In the genomic region with DNA sequence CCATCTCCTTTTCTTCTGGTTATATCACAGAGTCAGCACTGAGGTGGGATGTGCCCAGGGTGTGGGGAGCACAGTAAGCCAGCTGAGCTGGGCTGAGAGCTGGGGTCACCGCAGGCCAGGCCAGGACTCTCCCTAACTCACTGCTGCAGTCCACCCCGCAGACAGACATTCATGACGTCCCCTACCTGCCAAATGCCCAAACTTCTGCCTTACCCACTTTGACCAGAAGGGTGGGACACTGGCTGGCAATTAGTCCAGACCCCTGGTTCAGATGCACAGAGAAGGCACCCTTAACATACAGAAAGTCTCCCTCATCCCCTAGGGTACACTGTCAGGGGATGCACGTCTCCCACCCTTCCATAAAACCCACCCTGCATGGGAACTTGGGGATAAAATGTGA, we compare ENCODE assay signal across 33 cellular contexts. TPM values are rescaled to one million over a fixed set of nuclear protein-coding genes. Genes with fewer than 3 reads are reported as not detected.
DNase-seq lines count a peak whose midpoint lies in the region; ATAC-seq and TF ChIP-seq lines count a peak whose summit lies in the region.
"Had no signal": no experiment of that assay in that cellular context is flagged by ENCODE, and none has a peak within 500 bp of the region (broad histone marks: within the 10 kb centered on the region; RNA-seq: fewer than 3 reads in every experiment).

No MANE protein-coding gene starts in this region.

- no peak overlapping the region for H3K4me3 ChIP-seq in Caco-2 (ENCODE audit: low read depth, low read length)
- no peak overlapping the region for H3K4me3 ChIP-seq in HCT116 (replicated peaks in 1 of 2; ENCODE audit: low read depth in 1 of 2, low read length in 2 of 2)
- H3K4me3 ChIP-seq in brain microvascular endothelial cell (ENCODE audit: low read depth, low read length), result no peak overlapping the region
- H3K4me3 ChIP-seq in mesendoderm (ENCODE audit: low read length), result no peak overlapping the region
- H3K4me3 ChIP-seq: BLaER1 treated with 17β-estradiol and CSF1 and Interleukin-3, amounts not matched to agents 10 nM and 100 nM; colonic mucosa; esophagus muscularis mucosa; prostate gland; upper lobe of left lung had no signal

- no peak overlapping the region for H2BK15ac ChIP-seq in mesendoderm (replicated peaks; ENCODE audit: low read depth)

- no peak overlapping the region for H3K18ac ChIP-seq in mesendoderm (ENCODE audit: low read length)

- no peak overlapping the region for H2AFZ ChIP-seq in HCT116 (ENCODE audit: low read depth, low read length, poor library complexity, severe bottlenecking)

- H3K4ac ChIP-seq in mesendoderm (ENCODE audit: low read depth, low read length), result no peak overlapping the region

- intact Hi-C loops in Caco-2 (cut with micrococcal nuclease; ENCODE audit: unreplicated experiment), result no loop called here
- intact Hi-C loops in HCT116 (cut with micrococcal nuclease), result no loop called here

- no TSS peak for BruUV-seq in Caco-2 (replicated peaks; lab: Mats Ljungman, UMichigan)
- no TSS peak for BruUV-seq in HCT116 (replicated peaks; lab: Mats Ljungman, UMichigan)

- H3K36me3 ChIP-seq in Caco-2 (ENCODE audit: control insufficient read depth, insufficient read depth, low read length), result no peaks in the 10 kb centered on the region
- H3K36me3 ChIP-seq in HCT116 (ENCODE audit: control insufficient read depth in 1 of 2, insufficient read depth in 2 of 2, low read length in 2 of 2), result no peaks in the 10 kb centered on the region
- H3K36me3 ChIP-seq in brain microvascular endothelial cell (replicated peaks), result no peaks in the 10 kb centered on the region
- H3K36me3 ChIP-seq in mesendoderm (ENCODE audit: control insufficient read depth, insufficient read depth, low read length), result no peaks in the 10 kb centered on the region
- H3K36me3 ChIP-seq: BLaER1 treated with 17β-estradiol and CSF1 and Interleukin-3, amounts not matched to agents 10 nM and 100 nM; colonic mucosa; esophagus muscularis mucosa; prostate gland; upper lobe of left lung had no signal

- H3K27me3 ChIP-seq in Caco-2 (replicated peaks; ENCODE audit: control insufficient read depth, insufficient read depth, low read length) (peaks cover 7% of the 10 kb centered on the region), HCT116 (ENCODE audit: insufficient read depth, low read length) (peaks cover 48% of the 10 kb centered on the region), brain microvascular endothelial cell (replicated peaks) (peaks cover 78% of the 10 kb centered on the region), mesendoderm (ENCODE audit: insufficient read depth, low read length, poor library complexity) (peaks cover 33% of the 10 kb centered on the region)

- H3K23ac ChIP-seq in mesendoderm (ENCODE audit: low read length), result no peak overlapping the region

- TF ChIP-seq RAD21 in HCT116 (IDR thresholded peaks at IDR 0.05; ENCODE audit: low read depth), result no peak

- TF ChIP-seq CTCF in Caco-2 (IDR thresholded peaks at IDR 0.05; ENCODE audit: insufficient read depth in 1 of 2, low read depth in 1 of 2, low read length in 1 of 2, severe bottlenecking in 1 of 2, unreplicated experiment in 1 of 2) (peak; percentile 4 to 37), HCT116 (IDR thresholded peaks at IDR 0.05 in 2 of 3, conservative IDR thresholded peaks at IDR 0.05 in 1 of 3; ENCODE audit: borderline replicate concordance in 1 of 3, insufficient read depth in 1 of 3, low read depth in 2 of 3, low read length in 2 of 3) (peak in 2 of 3 experiments; percentile 29 to 36; a peak in 4 of 6 replicates), brain microvascular endothelial cell (IDR thresholded peaks at IDR 0.05; ENCODE audit: low read depth, low read length, missing control alignments) (peak; percentile 3)

- no peak overlapping the region for H4K8ac ChIP-seq in mesendoderm (ENCODE audit: low read depth, low read length)

- CTCF ChIA-PET in Caco-2 (lab: Charles Lee), result no interaction called here
- CTCF ChIA-PET in HCT116 (lab: Charles Lee), result no interaction called here

- peaks cover 61% of the 10 kb centered on the region for H3K27me3 Mint-ChIP-seq in Caco-2 (ENCODE audit: insufficient read depth, unreplicated experiment)
- peaks cover 86% of the 10 kb centered on the region for H3K27me3 Mint-ChIP-seq in activated naive CD8-positive, alpha-beta T cell treated with anti-CD3 and anti-CD28 coated beads for 36 hours

- H3K4me2 ChIP-seq in HCT116 (ENCODE audit: low read length) (no peak overlapping the region), mesendoderm (ENCODE audit: low read length) (no peak overlapping the region)
- H3K4me2 ChIP-seq: BLaER1 treated with 17β-estradiol and CSF1 and Interleukin-3, amounts not matched to agents 10 nM and 100 nM had no signal

- no peak overlapping the region for H3K56ac ChIP-seq in mesendoderm (ENCODE audit: low read length)

- H3K9me3 Mint-ChIP-seq in Caco-2 (ENCODE audit: unreplicated experiment), result no peaks in the 10 kb centered on the region
- H3K9me3 Mint-ChIP-seq in activated naive CD8-positive, alpha-beta T cell treated with anti-CD3 and anti-CD28 coated beads for 36 hours, result no peaks in the 10 kb centered on the region
- H3K9me3 Mint-ChIP-seq: activated CD4-positive, alpha-beta memory T cell treated with anti-CD3 and anti-CD28 coated beads, Interleukin-2, amount 10 ng/mL, durations not matched to agents 7 days and 5 days; activated naive CD4-positive, alpha-beta T cell treated with anti-CD3 and anti-CD28 coated beads, Interleukin-2, amount 10 ng/mL, durations not matched to agents 7 days and 5 days; effector memory CD8-positive, alpha-beta T cell; stimulated activated memory B cell treated with anti-CD40 and anti-IgM and Interleukin-4, amounts not matched to agents 10 μg/mL and 1 μg/mL and 100 μg/mL, for 72 hours had no signal

- no peaks in the 10 kb centered on the region for H3K36me3 Mint-ChIP-seq in Caco-2 (ENCODE audit: insufficient read depth, unreplicated experiment)
- no peaks in the 10 kb centered on the region for H3K36me3 Mint-ChIP-seq in activated naive CD8-positive, alpha-beta T cell treated with anti-CD3 and anti-CD28 coated beads for 36 hours
- H3K36me3 Mint-ChIP-seq: immature natural killer cell; stimulated activated memory B cell treated with anti-CD40 and anti-IgM and Interleukin-4, amounts not matched to agents 10 μg/mL and 1 μg/mL and 100 μg/mL, for 72 hours had no signal

- H2BK5ac ChIP-seq in mesendoderm (ENCODE audit: low read length), result no peak overlapping the region

- no peaks in the 10 kb centered on the region for H3K79me1 ChIP-seq in mesendoderm (ENCODE audit: low read length)

- in situ Hi-C loops in brain microvascular endothelial cell (cut with HindIII; ENCODE audit: low pct_ligation_motif_present, low sequenced_read_pairs), result no loop called here

- ATAC-seq in HCT116 (no peak; the same call in 1 of the 2 replicates), GM19452 (IDR thresholded peaks at IDR 0.05; ENCODE audit: unreplicated experiment) (no peak), HG03460 (IDR thresholded peaks at IDR 0.05; ENCODE audit: unreplicated experiment) (no peak)
- ATAC-seq: effector memory CD8-positive, alpha-beta T cell; left lobe of liver; stimulated activated memory B cell treated with anti-CD40 and anti-IgM and Interleukin-4, amounts not matched to agents 10 μg/mL and 1 μg/mL and 100 μg/mL, for 72 hours had no signal

- WGBS in mesendoderm (ENCODE audit: extremely low coverage, insufficient coverage, low lambda C conversion rate), result no CpG with 5 or more reads among the region's 4 CpGs

- no peak overlapping the region for H2AK5ac ChIP-seq in mesendoderm (ENCODE audit: low read length)

- H3K4me1 Mint-ChIP-seq in Caco-2 (ENCODE audit: low read depth, unreplicated experiment), result no peaks in the 10 kb centered on the region
- H3K4me1 Mint-ChIP-seq in activated naive CD8-positive, alpha-beta T cell treated with anti-CD3 and anti-CD28 coated beads for 36 hours, result peaks cover 5% of the 10 kb centered on the region

- RAD21 ChIA-PET in HCT116 (lab: Charles Lee; ENCODE audit: low non-redundant PET in 1 of 2, low total read pairs in 2 of 2, uncharacterized antibody in 2 of 2, unreplicated experiment in 2 of 2), result no interaction called here

- DNase-seq in Caco-2 (no peak), HCT116 (ENCODE audit: low read depth, low spot score) (no peak), brain microvascular endothelial cell (no peak), mesendoderm (peak; percentile 43), inferior parietal cortex (ENCODE audit: extremely low spot score) (no peak)
- no peak for DNase-seq in activated naive CD8-positive, alpha-beta T cell treated with anti-CD3 and anti-CD28 coated beads for 36 hours
- DNase-seq: activated CD4-positive, alpha-beta memory T cell treated with anti-CD3 and anti-CD28 coated beads, Interleukin-2, amount 10 ng/mL, durations not matched to agents 7 days and 5 days; activated CD8-positive, alpha-beta memory T cell treated with anti-CD3 and anti-CD28 coated beads, Interleukin-2, amount 50 U/mL, for 48 hours; activated naive CD4-positive, alpha-beta T cell treated with anti-CD3 and anti-CD28 coated beads, Interleukin-2, amount 10 ng/mL, durations not matched to agents 7 days and 5 days; amygdala; colonic mucosa; COR-L47; DND-41; effector memory CD8-positive, alpha-beta T cell; foreskin melanocyte; immature natural killer cell; mesenchymal stem cell; NCI-H1048; NCI-H187; NCI-H524; stimulated activated CD4-positive, alpha-beta T cell treated with anti-CD3 and anti-CD28 coated beads, Interleukin-4, amount 100 ng/mL, for 4 hours; substantia nigra; upper lobe of left lung had no signal

- H3K4me1 ChIP-seq in Caco-2 (peaks cover 10% of the 10 kb centered on the region; the same call in 1 of the 2 replicates), HCT116 (ENCODE audit: control insufficient read depth in 1 of 2, insufficient read depth in 2 of 2, low read length in 2 of 2) (no peaks in the 10 kb centered on the region), mesendoderm (ENCODE audit: control insufficient read depth, low read depth, low read length) (no peaks in the 10 kb centered on the region)
- H3K4me1 ChIP-seq: BLaER1 treated with 17β-estradiol and CSF1 and Interleukin-3, amounts not matched to agents 10 nM and 100 nM; colonic mucosa; prostate gland had no signal

- H3K9me3 ChIP-seq in Caco-2 (0 out of 2 replicates have a peak, but pooled peaks cover 5% of the 10 kb centered on the region), HCT116 (ENCODE audit: control insufficient read depth in 1 of 2, insufficient read depth in 1 of 2, low read depth in 1 of 2, low read length in 2 of 2) (no peaks in the 10 kb centered on the region)
- H3K9me3 ChIP-seq: colonic mucosa, esophagus muscularis mucosa, prostate gland, upper lobe of left lung had no signal

- H4K20me1 ChIP-seq in HCT116 (ENCODE audit: insufficient read depth), result no peaks in the 10 kb centered on the region

- H3K9ac ChIP-seq in HCT116 (ENCODE audit: low read length) (no peak overlapping the region), mesendoderm (ENCODE audit: low read length) (no peak overlapping the region)
- H3K9ac ChIP-seq: BLaER1 treated with 17β-estradiol and CSF1 and Interleukin-3, amounts not matched to agents 10 nM and 100 nM had no signal

- no peak overlapping the region for H4K5ac ChIP-seq in mesendoderm (ENCODE audit: low read length)

- H2BK120ac ChIP-seq in mesendoderm (ENCODE audit: low read depth, low read length), result no peak overlapping the region

- H3K27ac Mint-ChIP-seq in Caco-2 (ENCODE audit: unreplicated experiment), result no peak overlapping the region
- no peak overlapping the region for H3K27ac Mint-ChIP-seq in activated naive CD8-positive, alpha-beta T cell treated with anti-CD3 and anti-CD28 coated beads for 36 hours
- H3K27ac Mint-ChIP-seq: activated CD4-positive, alpha-beta memory T cell treated with anti-CD3 and anti-CD28 coated beads, Interleukin-2, amount 10 ng/mL, durations not matched to agents 7 days and 5 days; activated naive CD4-positive, alpha-beta T cell treated with anti-CD3 and anti-CD28 coated beads, Interleukin-2, amount 10 ng/mL, durations not matched to agents 7 days and 5 days; effector memory CD8-positive, alpha-beta T cell; immature natural killer cell; stimulated activated memory B cell treated with anti-CD40 and anti-IgM and Interleukin-4, amounts not matched to agents 10 μg/mL and 1 μg/mL and 100 μg/mL, for 72 hours had no signal

- TF ChIP-seq POLR2A in HCT116 (IDR thresholded peaks at IDR 0.05; ENCODE audit: borderline replicate concordance, extremely low read depth, insufficient read depth, insufficient read length), result no peak

- no peak overlapping the region for H3K27ac ChIP-seq in HCT116 (ENCODE audit: low read depth, low read length)
- no peak overlapping the region for H3K27ac ChIP-seq in brain microvascular endothelial cell
- H3K27ac ChIP-seq in mesendoderm (ENCODE audit: low read depth, low read length), result no peak overlapping the region
- H3K27ac ChIP-seq: BLaER1 treated with 17β-estradiol and CSF1 and Interleukin-3, amounts not matched to agents 10 nM and 100 nM; colonic mucosa; esophagus muscularis mucosa; prostate gland; upper lobe of left lung had no signal

- H3K79me2 ChIP-seq in HCT116 (ENCODE audit: insufficient read depth, low read length), result no peaks in the 10 kb centered on the region
- H3K79me2 ChIP-seq in mesendoderm (ENCODE audit: control insufficient read depth, insufficient read depth, low read length), result no peaks in the 10 kb centered on the region

- POLR2A ChIA-PET in Caco-2 (lab: Charles Lee) (no interaction called here), HCT116 (lab: Charles Lee) (no interaction called here)

- no peak overlapping the region for H3K4me3 Mint-ChIP-seq in Caco-2 (ENCODE audit: unreplicated experiment)
- no peak overlapping the region for H3K4me3 Mint-ChIP-seq in activated naive CD8-positive, alpha-beta T cell treated with anti-CD3 and anti-CD28 coated beads for 36 hours
- H3K4me3 Mint-ChIP-seq: activated CD4-positive, alpha-beta memory T cell treated with anti-CD3 and anti-CD28 coated beads, Interleukin-2, amount 10 ng/mL, durations not matched to agents 7 days and 5 days; activated naive CD4-positive, alpha-beta T cell treated with anti-CD3 and anti-CD28 coated beads, Interleukin-2, amount 10 ng/mL, durations not matched to agents 7 days and 5 days; effector memory CD8-positive, alpha-beta T cell; stimulated activated memory B cell treated with anti-CD40 and anti-IgM and Interleukin-4, amounts not matched to agents 10 μg/mL and 1 μg/mL and 100 μg/mL, for 72 hours had no signal

- no peaks in the 10 kb centered on the region for H3K9me2 ChIP-seq in HCT116 (ENCODE audit: insufficient read depth)

RNA-seq across cellular contexts. Expression of a gene that starts 2.1 kb away (rescaled TPM):
- not detected in 2 replicates for total RNA-seq in Caco-2 (2022)
- total RNA-seq in HCT116 (2021; ENCODE audit: unreplicated experiment), result not detected
- not detected in 2 replicates for polyA plus RNA-seq in HCT116 (2012)
- polyA plus RNA-seq in mesendoderm (2013, experiment 1 of 2), result not detected
- polyA plus RNA-seq in mesendoderm (2013, experiment 2 of 2), result not detected
- total RNA-seq in activated naive CD8-positive, alpha-beta T cell treated with anti-CD3 and anti-CD28 coated beads for 36 hours, result not detected
- total RNA-seq: activated CD4-positive, alpha-beta memory T cell treated with anti-CD3 and anti-CD28 coated beads, Interleukin-2, amount 10 ng/mL, durations not matched to agents 7 days and 5 days; bronchial epithelial cell; esophagus muscularis mucosa; left lobe of liver; myocyte; prostate gland had no signal
- polyA plus RNA-seq: AG04450, immature natural killer cell had no signal
